In genomic region chr2:26724784-26725515, GRCh38 we compare ENCODE assay signal across 1 cellular context.
TF ChIP-seq lines count a peak whose summit lies in the region.

No MANE protein-coding gene starts in this region.

TF ChIP-seq in HCT116, 20 proteins besides CTCF, POLR2A, EP300 and RAD21 (continued from another document):
- TF ChIP-seq MAX (IDR thresholded peaks at IDR 0.05) (no peak), EGR1 (IDR thresholded peaks at IDR 0.05; ENCODE audit: low read depth) (no peak), JUND (IDR thresholded peaks at IDR 0.05) (no peak), SP1 (IDR thresholded peaks at IDR 0.05; ENCODE audit: low read depth) (no peak), YY1 (IDR thresholded peaks at IDR 0.05; ENCODE audit: extremely low read depth, insufficient replicate concordance, low read depth, low read length) (no peak), SRF (IDR thresholded peaks at IDR 0.05; ENCODE audit: low read depth) (no peak), ZBTB33 (IDR thresholded peaks at IDR 0.05; ENCODE audit: extremely low read depth, insufficient replicate concordance, low read length) (no peak), TCF7L2 (IDR thresholded peaks at IDR 0.05; ENCODE audit: borderline replicate concordance, extremely low read depth, insufficient read depth, insufficient read length) (no peak), EZH2 (IDR thresholded peaks at IDR 0.05) (no peak), ATF3 (IDR thresholded peaks at IDR 0.05) (no peak), FOSL1 (IDR thresholded peaks at IDR 0.05; ENCODE audit: low read depth) (no peak)
